ENCODE assay signal across 25 cellular contexts in the genomic region with DNA sequence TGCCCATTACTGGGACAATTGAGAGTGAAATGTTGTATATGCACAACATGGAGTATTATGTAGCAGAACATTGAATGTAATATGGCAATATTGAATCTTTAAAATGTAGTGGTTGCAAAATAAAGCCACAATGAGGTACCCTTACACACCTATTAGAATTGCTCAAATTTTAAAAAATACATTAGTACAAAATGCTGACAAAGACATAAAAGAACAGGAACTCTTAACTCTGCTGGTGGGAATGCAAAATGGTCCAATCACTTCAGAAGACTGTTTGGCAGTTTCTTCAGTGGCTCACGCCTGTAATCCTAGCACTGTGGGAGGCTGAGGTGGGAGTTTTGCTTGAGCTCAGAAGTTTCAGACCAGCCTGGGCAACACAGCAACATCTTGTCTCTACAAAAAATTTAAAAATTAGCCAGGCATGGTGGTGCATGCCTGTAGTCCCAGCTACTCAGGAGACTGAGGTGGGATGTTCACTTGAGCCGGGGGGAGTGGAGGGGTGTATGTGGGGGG.
"Had no signal": no experiment of that assay in that cellular context is flagged by ENCODE, and none has a peak within 500 bp of the region (broad histone marks: within the 10 kb centered on the region; RNA-seq: fewer than 3 reads in every experiment).

No MANE protein-coding gene starts in this region.

- H3K27ac ChIP-seq: brain microvascular endothelial cell, foreskin keratinocyte, heart left ventricle, ovary, sigmoid colon, thoracic aorta, uterus had no signal

- H3K4me3 ChIP-seq: heart left ventricle, ovary, sigmoid colon, thoracic aorta, uterus had no signal

- H3K4me1 ChIP-seq: foreskin keratinocyte, sigmoid colon, uterus had no signal

- H3K9me3 ChIP-seq: heart left ventricle, ovary, sigmoid colon, thoracic aorta, uterus had no signal

- ATAC-seq: activated CD8-positive, alpha-beta T cell treated with anti-CD3 and anti-CD28 coated beads for 36 hours; activated T-cell treated with anti-CD3 and anti-CD28 coated beads, Interleukin-2, amount 50 U/mL, for 4 hours; activated T-helper 17 cell treated with anti-CD3 and anti-CD28 coated beads, Interleukin-2, amount 50 U/mL, for 72 hours; esophagus mucosa; foreskin keratinocyte; heart left ventricle; stimulated activated effector memory CD8-positive, alpha-beta T cell treated with anti-CD3 and anti-CD28 coated beads, Interleukin-12 subunit alpha, Interleukin-12 subunit beta, amount 100 ng/mL, for 72 hours had no signal

- H3K27me3 ChIP-seq: brain microvascular endothelial cell, foreskin keratinocyte, heart left ventricle, ovary, sigmoid colon, uterus had no signal

- DNase-seq: activated CD4-positive, alpha-beta T cell treated with anti-CD3 and anti-CD28 coated beads, Interleukin-2, amount 50 U/mL, for 1 hour; activated CD8-positive, alpha-beta T cell treated with anti-CD3 and anti-CD28 coated beads for 36 hours; activated gamma-delta T cell treated with Interleukin-2 at 50 U/mL for 16 hours; activated naive CD4-positive, alpha-beta T cell treated with anti-CD3 and anti-CD28 coated beads, Interleukin-2, amount 50 U/mL, for 16 hours; activated T-cell treated with anti-CD3 and anti-CD28 coated beads, Interleukin-2, amount 50 U/mL, for 4 hours; amniotic stem cell; brain microvascular endothelial cell; cortex of kidney; foreskin keratinocyte; heart left ventricle; hypothalamus; immature natural killer cell; kidney; left colon; naive B cell; ovary; sigmoid colon; small intestine; stimulated activated CD4-positive, alpha-beta T cell treated with anti-CD3 and anti-CD28 coated beads, Interleukin-4, amount 100 ng/mL, for 24 hours; T1000; uterus had no signal

- H3K36me3 ChIP-seq: brain microvascular endothelial cell, heart left ventricle, ovary, sigmoid colon, thoracic aorta, uterus had no signal
